23 cellular contexts compared by ENCODE assay signal in the genomic region with DNA sequence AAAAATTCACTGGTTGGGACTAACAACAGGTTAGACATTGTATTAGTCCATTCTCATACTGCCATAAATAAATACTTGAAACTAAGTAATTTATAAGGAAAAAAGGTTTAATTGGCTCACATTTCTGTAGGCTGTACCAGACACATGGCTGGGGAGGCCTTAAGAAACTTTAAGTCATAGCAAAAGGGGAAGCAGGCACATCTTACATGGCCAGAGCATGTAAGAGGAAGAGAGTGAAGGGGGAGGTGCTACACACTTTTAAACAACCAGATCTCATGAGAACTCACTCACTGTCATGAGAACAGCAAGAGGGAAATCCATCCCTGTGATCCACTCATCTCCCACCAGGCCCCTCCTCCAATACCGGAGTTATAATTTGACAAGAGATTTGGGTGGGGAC.
"Had no signal": no experiment of that assay in that cellular context is flagged by ENCODE, and none has a peak within 500 bp of the region (broad histone marks: within the 10 kb centered on the region; RNA-seq: fewer than 3 reads in every experiment).

No MANE protein-coding gene starts in this region.

- DNase-seq: activated CD4-positive, alpha-beta T cell treated with anti-CD3 and anti-CD28 coated beads, Interleukin-2, amount 10 ng/mL, durations not matched to agents 7 days and 5 days; activated CD8-positive, alpha-beta memory T cell treated with anti-CD3 and anti-CD28 coated beads, Interleukin-2, amount 50 U/mL, for 48 hours; activated gamma-delta T cell treated with Interleukin-2 at 50 U/mL for 16 hours; activated naive CD8-positive, alpha-beta T cell treated with anti-CD3 and anti-CD28 coated beads for 36 hours; activated T-cell treated with anti-CD3 and anti-CD28 coated beads, Interleukin-2, amount 50 U/mL, for 72 hours; amygdala; cortex of kidney; effector CD8-positive, alpha-beta T cell; esophagus squamous epithelium; glutamatergic neuron; hypothalamus; kidney; left lung; mammary epithelial cell; naive B cell; ovary; sigmoid colon; stimulated activated CD4-positive, alpha-beta T cell treated with anti-CD3 and anti-CD28 coated beads, Interleukin-1b, Interleukin-23, amount 100 ng/mL, for 48 hours; stomach had no signal

- H3K4me1 ChIP-seq: esophagus squamous epithelium, left lung, sigmoid colon, stomach had no signal

- H3K27me3 ChIP-seq: esophagus squamous epithelium, left lung, ovary, sigmoid colon, stomach had no signal

- ATAC-seq: activated T-cell treated with anti-CD3 and anti-CD28 coated beads, Interleukin-2, amount 50 U/mL, for 72 hours; left lung had no signal

- H3K27ac ChIP-seq: esophagus squamous epithelium, left lung, ovary, sigmoid colon, stomach, thoracic aorta had no signal

- H3K27ac Mint-ChIP-seq: activated CD4-positive, alpha-beta T cell treated with anti-CD3 and anti-CD28 coated beads, Interleukin-2, amount 10 ng/mL, durations not matched to agents 7 days and 5 days; activated naive CD8-positive, alpha-beta T cell treated with anti-CD3 and anti-CD28 coated beads for 36 hours; activated T-cell treated with anti-CD3 and anti-CD28 coated beads, Interleukin-2, amount 50 U/mL, for 72 hours; brain had no signal

- H3K36me3 ChIP-seq: esophagus squamous epithelium, left lung, ovary, sigmoid colon, stomach, thoracic aorta had no signal

- H3K4me1 Mint-ChIP-seq: activated naive CD8-positive, alpha-beta T cell treated with anti-CD3 and anti-CD28 coated beads for 36 hours; brain; central memory CD8-positive, alpha-beta T cell; naive B cell had no signal

- H3K4me3 ChIP-seq: esophagus squamous epithelium, left lung, ovary, sigmoid colon, stomach, thoracic aorta had no signal

- H3K36me3 Mint-ChIP-seq: brain had no signal

- H3K9me3 ChIP-seq: ovary had no signal

- FAIRE-seq: endothelial cell of umbilical vein, kidney had no signal

- H3K4me3 Mint-ChIP-seq: activated CD4-positive, alpha-beta T cell treated with anti-CD3 and anti-CD28 coated beads, Interleukin-2, amount 10 ng/mL, durations not matched to agents 7 days and 5 days; activated naive CD8-positive, alpha-beta T cell treated with anti-CD3 and anti-CD28 coated beads for 36 hours; activated T-cell treated with anti-CD3 and anti-CD28 coated beads, Interleukin-2, amount 50 U/mL, for 72 hours; brain; central memory CD8-positive, alpha-beta T cell; naive B cell had no signal

- H3K27me3 Mint-ChIP-seq: activated naive CD8-positive, alpha-beta T cell treated with anti-CD3 and anti-CD28 coated beads for 36 hours; naive B cell had no signal
